In the genomic region with DNA sequence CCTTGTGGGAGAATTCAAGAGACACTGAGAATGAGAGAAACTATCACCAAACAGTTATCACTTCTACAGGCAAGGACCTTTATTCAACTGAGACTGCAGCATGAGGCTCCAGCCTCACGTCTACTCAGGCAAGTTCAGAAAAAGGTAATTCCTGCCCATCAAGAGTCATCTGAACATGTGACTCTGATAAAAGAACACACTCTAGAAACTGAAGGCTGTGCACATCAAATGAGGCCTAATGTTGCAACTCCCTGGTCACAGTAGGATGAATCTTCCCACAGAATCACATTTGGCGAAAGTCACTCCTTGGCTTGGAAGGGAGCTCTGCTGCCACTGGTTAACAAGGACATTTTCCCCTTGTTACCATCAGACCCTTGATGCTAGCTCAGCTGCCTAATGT, we compare ENCODE assay signal across 22 cellular contexts.
DNase-seq lines count a peak whose midpoint lies in the region; ATAC-seq and TF ChIP-seq lines count a peak whose summit lies in the region.
"Had no signal": no experiment of that assay in that cellular context is flagged by ENCODE, and none has a peak within 500 bp of the region (broad histone marks: within the 10 kb centered on the region; RNA-seq: fewer than 3 reads in every experiment).

No MANE protein-coding gene starts in this region.

- H3K27ac Mint-ChIP-seq in CD4-positive, alpha-beta T cell, result peak overlapping the region; percentile 70
- peak overlapping the region; percentile 11 for H3K27ac Mint-ChIP-seq in activated naive CD8-positive, alpha-beta T cell treated with anti-CD3 and anti-CD28 coated beads for 36 hours
- H3K27ac Mint-ChIP-seq: activated B cell treated with CpG ODN at 0.5 μM for 24 hours had no signal

- in situ Hi-C loops in Caki2 (cut with HindIII; ENCODE audit: low pct_unique_long_range_greater_than_20kb, low sequenced_read_pairs), result no loop called here

- ATAC-seq in CD4-positive, alpha-beta T cell (ENCODE audit: poor library complexity), result peak; percentile 33
- ATAC-seq: left lobe of liver; stimulated activated naive CD8-positive, alpha-beta T cell treated with anti-CD3 and anti-CD28 coated beads, Interleukin-15, Interleukin-2, amounts not matched to agents 100 U/mL and 50 U/mL, for 24 hours had no signal

- no peaks in the 10 kb centered on the region for H3K9me3 Mint-ChIP-seq in CD4-positive, alpha-beta T cell
- H3K9me3 Mint-ChIP-seq in activated naive CD8-positive, alpha-beta T cell treated with anti-CD3 and anti-CD28 coated beads for 36 hours, result peaks cover 10% of the 10 kb centered on the region
- H3K9me3 Mint-ChIP-seq: activated B cell treated with CpG ODN at 0.5 μM for 24 hours had no signal

- H3K4me3 Mint-ChIP-seq in CD4-positive, alpha-beta T cell, result no peak overlapping the region
- no peak overlapping the region for H3K4me3 Mint-ChIP-seq in activated naive CD8-positive, alpha-beta T cell treated with anti-CD3 and anti-CD28 coated beads for 36 hours
- H3K4me3 Mint-ChIP-seq: activated B cell treated with CpG ODN at 0.5 μM for 24 hours had no signal

- no peak for DNase-seq in CD4-positive, alpha-beta T cell
- peak; percentile 9 for DNase-seq in Caki2 (ENCODE audit: low read depth)
- DNase-seq in activated naive CD8-positive, alpha-beta T cell treated with anti-CD3 and anti-CD28 coated beads for 36 hours, result no peak
- DNase-seq in iris pigment epithelial cell (ENCODE audit: low read depth), result peak; percentile 84
- no peak for DNase-seq in NCI-H1417 (lab: John Stamatoyannopoulos, UW)
- DNase-seq in medulla oblongata (ENCODE audit: extremely low spot score), result no peak
- DNase-seq in lower leg skin (ENCODE audit: low spot score in 2 of 2), result no peak
- DNase-seq: activated B cell treated with CpG ODN at 0.5 μM for 24 hours; central memory CD4-positive, alpha-beta T cell; EL; erythroblast; HCEC 1CT; NCI-H1105 treated with DMSO at 0.1 percent for 48 hours; NCI-H2107; NCI-H510A treated with DMSO at 0.1 percent for 48 hours; Peyer's patch; stimulated activated CD4-positive, alpha-beta T cell treated with anti-CD3 and anti-CD28 coated beads, Interleukin-2, amount 100 ng/mL, for 48 hours; stimulated activated naive CD8-positive, alpha-beta T cell treated with anti-CD3 and anti-CD28 coated beads, Interleukin-15, Interleukin-2, amounts not matched to agents 100 U/mL and 50 U/mL, for 24 hours; trophoblast cell had no signal

- no peak for TF ChIP-seq CTCF in CD4-positive, alpha-beta T cell (IDR thresholded peaks at IDR 0.05)
- TF ChIP-seq CTCF in lower leg skin (IDR thresholded peaks at IDR 0.05), result no peak

- POLR2A ChIA-PET in CD4-positive, alpha-beta T cell (lab: Charles Lee), result interaction anchor here (2.1 to 5.2 kb wide), 2 partner anchors 11 to 255 kb away, joined by 9 to 31 read pairs; no protein-coding TSS in a partner anchor

- H3K27me3 Mint-ChIP-seq in CD4-positive, alpha-beta T cell, result no peaks in the 10 kb centered on the region
- no peaks in the 10 kb centered on the region for H3K27me3 Mint-ChIP-seq in activated naive CD8-positive, alpha-beta T cell treated with anti-CD3 and anti-CD28 coated beads for 36 hours
- H3K27me3 Mint-ChIP-seq: activated B cell treated with CpG ODN at 0.5 μM for 24 hours had no signal

- no peaks in the 10 kb centered on the region for H3K9me3 ChIP-seq in CD4-positive, alpha-beta T cell (ENCODE audit: control insufficient read depth, low read length)
- H3K9me3 ChIP-seq: Peyer's patch, SJSA1 had no signal

- WGBS in lower leg skin, 2 donors, result 87 to 88% methylated on average over 2 of the region's 2 CpGs

- no peak for TF ChIP-seq POLR2A in lower leg skin (IDR thresholded peaks at IDR 0.05)

- no peaks in the 10 kb centered on the region for H3K27me3 ChIP-seq in CD4-positive, alpha-beta T cell (ENCODE audit: control insufficient read depth, insufficient read depth, low read length)
- H3K27me3 ChIP-seq: Peyer's patch, SJSA1 had no signal

- no peak overlapping the region for H3K4me3 ChIP-seq in lower leg skin (ENCODE audit: low read depth, poor library complexity, severe bottlenecking)
- H3K4me3 ChIP-seq: Peyer's patch, SJSA1 had no signal

- H3K4me1 Mint-ChIP-seq in CD4-positive, alpha-beta T cell (ENCODE audit: low read depth), result peaks cover 82% of the 10 kb centered on the region
- H3K4me1 Mint-ChIP-seq in activated naive CD8-positive, alpha-beta T cell treated with anti-CD3 and anti-CD28 coated beads for 36 hours, result peaks cover 53% of the 10 kb centered on the region
- H3K4me1 Mint-ChIP-seq: activated B cell treated with CpG ODN at 0.5 μM for 24 hours had no signal

- H3K36me3 Mint-ChIP-seq in CD4-positive, alpha-beta T cell (ENCODE audit: low read depth), result peaks cover 98% of the 10 kb centered on the region
- H3K36me3 Mint-ChIP-seq in activated naive CD8-positive, alpha-beta T cell treated with anti-CD3 and anti-CD28 coated beads for 36 hours, result peaks cover 47% of the 10 kb centered on the region

- CTCF ChIA-PET in CD4-positive, alpha-beta T cell (lab: Charles Lee), result no interaction called here

- no peak overlapping the region for H3K27ac ChIP-seq in CD4-positive, alpha-beta T cell (ENCODE audit: low read depth, low read length)
- H3K27ac ChIP-seq: KMS-11, Peyer's patch, SJSA1 had no signal

- intact Hi-C loops in CD4-positive, alpha-beta T cell (cut with DNase I, micrococcal nuclease), result no loop called here
- intact Hi-C loops in lower leg skin (cut with DNase I; ENCODE audit: low total_unique reads), result no loop called here

Comparison
In these comparisons a context has a peak if more than half of its experiments do, and no peak if none do; other contexts are left out.
1. DNase-seq: peak in Caki2 (single experiment) and iris pigment epithelial cell (single experiment); none in CD4-positive, alpha-beta T cell (0 of 10), activated naive CD8-positive, alpha-beta T cell treated with anti-CD3 and anti-CD28 coated beads for 36 hours (single experiment), NCI-H1417 (0 of 3), medulla oblongata (single experiment) and lower leg skin (0 of 2).